ENCODE assay signal across 8 cellular contexts in genomic region chr13:110138700-110139036, GRCh38.
DNase-seq lines count a peak whose midpoint lies in the region; ATAC-seq and TF ChIP-seq lines count a peak whose summit lies in the region.

No MANE protein-coding gene starts in this region.

- WGBS in mesendoderm (ENCODE audit: extremely low coverage, insufficient coverage, low lambda C conversion rate): no CpG with 5 or more reads among the region's 8 CpGs

- H3K36me3 ChIP-seq in cardiac muscle cell (no peaks in the 10 kb centered on the region), breast epithelium (no peaks in the 10 kb centered on the region), mesendoderm (ENCODE audit: control insufficient read depth, insufficient read depth, low read length) (no peaks in the 10 kb centered on the region), uterus (no peaks in the 10 kb centered on the region)

- H2BK120ac ChIP-seq in mesendoderm (ENCODE audit: low read depth, low read length): no peak overlapping the region

- peak overlapping the region; percentile 41 for H3K9ac ChIP-seq in mesendoderm (ENCODE audit: low read length)

- H3K27ac ChIP-seq in cardiac muscle cell: no peak overlapping the region
- H3K27ac ChIP-seq in breast epithelium: peak overlapping the region; percentile 72 to 76
- H3K27ac ChIP-seq in mesendoderm (ENCODE audit: low read depth, low read length): no peak overlapping the region
- H3K27ac ChIP-seq in uterus: peak overlapping the region in 1 of 2 donors; percentile 40

- no peaks in the 10 kb centered on the region for H3K9me3 ChIP-seq in cardiac muscle cell (ENCODE audit: low read depth)
- no peaks in the 10 kb centered on the region for H3K9me3 ChIP-seq in breast epithelium
- H3K9me3 ChIP-seq in uterus: no peaks in the 10 kb centered on the region

- DNase-seq in cardiac muscle cell (ENCODE audit: low read depth in 1 of 2, low spot score in 1 of 2) (no peak), cardiac septum (ENCODE audit: low spot score) (no peak), breast epithelium (ENCODE audit: low spot score in 2 of 2) (no peak), mesendoderm (no peak), uterus (no peak), nucleus accumbens (lab: John Stamatoyannopoulos, UW) (no peak), COLO829 (ENCODE audit: low spot score) (no peak)

- no peaks in the 10 kb centered on the region for H3K79me2 ChIP-seq in mesendoderm (ENCODE audit: control insufficient read depth, insufficient read depth, low read length)

- no peak for TF ChIP-seq CTCF in cardiac muscle cell (IDR thresholded peaks at IDR 0.05; ENCODE audit: low read depth, low read length)
- no peak for TF ChIP-seq CTCF in breast epithelium (IDR thresholded peaks at IDR 0.05)
- TF ChIP-seq CTCF in uterus (IDR thresholded peaks at IDR 0.05): no peak

- no peak overlapping the region for H4K8ac ChIP-seq in mesendoderm (ENCODE audit: low read depth, low read length)

- H3K4ac ChIP-seq in mesendoderm (ENCODE audit: low read depth, low read length): no peak overlapping the region

- H3K4me1 ChIP-seq in cardiac muscle cell (ENCODE audit: low read depth) (peaks cover 26% of the 10 kb centered on the region), breast epithelium (no peaks in the 10 kb centered on the region), mesendoderm (ENCODE audit: control insufficient read depth, low read depth, low read length) (peaks cover 17% of the 10 kb centered on the region), uterus (no peaks in the 10 kb centered on the region)

- H3K18ac ChIP-seq in mesendoderm (ENCODE audit: low read length): no peak overlapping the region

- no peak overlapping the region for H2BK15ac ChIP-seq in mesendoderm (replicated peaks; ENCODE audit: low read depth)

- H4K5ac ChIP-seq in mesendoderm (ENCODE audit: low read length): no peak overlapping the region

- H2AK5ac ChIP-seq in mesendoderm (ENCODE audit: low read length): no peak overlapping the region

- no peak overlapping the region for H3K23ac ChIP-seq in mesendoderm (ENCODE audit: low read length)

- no peak overlapping the region for H2BK5ac ChIP-seq in mesendoderm (ENCODE audit: low read length)

- intact Hi-C loops in cardiac septum (cut with DNase I) (loop anchor here (5.0 to 10.0 kb wide), 3 partner anchors 351 to 1176 kb away; partner anchors contain the start of gene IRS2), breast epithelium (cut with DNase I; ENCODE audit: low total_unique reads) (no loop called here), uterus (cut with DNase I; ENCODE audit: low total_unique reads) (no loop called here)

- no peak for TF ChIP-seq POLR2A in breast epithelium (IDR thresholded peaks at IDR 0.05)
- TF ChIP-seq POLR2A in uterus (IDR thresholded peaks at IDR 0.05): no peak

- peak overlapping the region; percentile 81 for H3K4me2 ChIP-seq in mesendoderm (ENCODE audit: low read length)

- peak overlapping the region; percentile 68 for H3K56ac ChIP-seq in mesendoderm (ENCODE audit: low read length)

- H3K27me3 ChIP-seq in cardiac muscle cell: peaks cover 14% of the 10 kb centered on the region
- no peaks in the 10 kb centered on the region for H3K27me3 ChIP-seq in breast epithelium
- no peaks in the 10 kb centered on the region for H3K27me3 ChIP-seq in mesendoderm (ENCODE audit: insufficient read depth, low read length, poor library complexity)
- no peaks in the 10 kb centered on the region for H3K27me3 ChIP-seq in uterus

- H3K79me1 ChIP-seq in mesendoderm (ENCODE audit: low read length): no peaks in the 10 kb centered on the region

- H3K4me3 ChIP-seq in cardiac muscle cell (peak overlapping the region; percentile 59), breast epithelium (peak overlapping the region; percentile 43 to 79 (median 66)), mesendoderm (ENCODE audit: low read length) (peak overlapping the region; percentile 1), uterus (peak overlapping the region; percentile 38 to 53)

- no peak for ATAC-seq in GM21576 (IDR thresholded peaks at IDR 0.05; ENCODE audit: unreplicated experiment)

Comparison
In these comparisons a context has a peak if more than half of its experiments do, and no peak if none do; other contexts are left out.
1. H3K27ac ChIP-seq: peak in breast epithelium (2 of 2); none in cardiac muscle cell (single experiment) and mesendoderm (single experiment).
2. H3K4me3 ChIP-seq: peak in every context shown above with its lines; median percentile 66 in breast epithelium; 59 in cardiac muscle cell; 46 in uterus; 1 in mesendoderm.